In genomic region chr16:2591476-2592240, GRCh38 we compare ENCODE assay signal across 20 cellular contexts. TPM values are rescaled to one million over a fixed set of nuclear protein-coding genes. Genes with fewer than 3 reads are reported as not detected.
DNase-seq lines count a peak whose midpoint lies in the region; ATAC-seq and TF ChIP-seq lines count a peak whose summit lies in the region.
"Had no signal": no experiment of that assay in that cellular context is flagged by ENCODE, and none has a peak within 500 bp of the region (broad histone marks: within the 10 kb centered on the region; RNA-seq: fewer than 3 reads in every experiment).

No MANE protein-coding gene starts in this region.

- H3K27ac ChIP-seq in right cardiac atrium (ENCODE audit: low read length) (no peak overlapping the region), heart right ventricle (no peak overlapping the region)
- H3K27ac ChIP-seq: heart left ventricle had no signal

- peaks cover 18% of the 10 kb centered on the region for H3K36me3 Mint-ChIP-seq in activated T-helper 1 cell treated with anti-CD3 and anti-CD28 coated beads, Interleukin-12 subunit alpha, Interleukin-12 subunit beta, Interleukin-2, Interleukin-4 antibody, amounts not matched to agents 30 ng/mL and 10 ng/mL and 1 ng/mL, durations not matched to agents 14 hours and 24 hours and 36 hours (ENCODE audit: low read depth)
- H3K36me3 Mint-ChIP-seq in nephron progenitor cell (ENCODE audit: low read depth): peaks cover 28% of the 10 kb centered on the region

- DNase-seq in right cardiac atrium: peak in 2 of 3 donors; percentile 34 to 38
- no peak for DNase-seq in heart right ventricle
- DNase-seq in activated T-helper 1 cell treated with anti-CD3 and anti-CD28 coated beads, Interleukin-12 subunit alpha, Interleukin-12 subunit beta, Interleukin-2, Interleukin-4 antibody, amounts not matched to agents 30 ng/mL and 10 ng/mL and 1 ng/mL, durations not matched to agents 14 hours and 24 hours and 36 hours (ENCODE audit: low spot score): no peak
- DNase-seq in nephron progenitor cell: no peak
- DNase-seq in central memory CD4-positive, alpha-beta T cell: no peak
- DNase-seq: activated CD4-positive, alpha-beta T cell treated with anti-CD3 and anti-CD28 coated beads for 4 hours; amygdala; CD4-positive, alpha-beta T cell; HCEC 1CT; NCI-H146; NCI-H510A; SIG-M5; stimulated activated CD4-positive, alpha-beta T cell treated with anti-CD3 and anti-CD28 coated beads, Interleukin-2, amount 100 ng/mL, for 48 hours had no signal

- 94% methylated on average over 15 of the region's 15 CpGs for WGBS in right cardiac atrium
- WGBS in heart right ventricle, 2 donors: 95 to 96% methylated on average over 15 of the region's 15 CpGs

- H3K27me3 Mint-ChIP-seq in activated T-helper 1 cell treated with anti-CD3 and anti-CD28 coated beads, Interleukin-12 subunit alpha, Interleukin-12 subunit beta, Interleukin-2, Interleukin-4 antibody, amounts not matched to agents 30 ng/mL and 10 ng/mL and 1 ng/mL, durations not matched to agents 14 hours and 24 hours and 36 hours (ENCODE audit: insufficient read depth): no peaks in the 10 kb centered on the region
- no peaks in the 10 kb centered on the region for H3K27me3 Mint-ChIP-seq in nephron progenitor cell (ENCODE audit: low read depth, poor library complexity)
- H3K27me3 Mint-ChIP-seq: CD4-positive, alpha-beta T cell; dendritic cell treated with granulocyte-macrophage colony-stimulating factor and Interleukin-4, amounts not matched to agents 40 ng/mL and 50 ng/mL, for 4 days; stimulated activated memory B cell treated with anti-CD40 and anti-IgM and Interleukin-4, amounts not matched to agents 10 μg/mL and 1 μg/mL and 100 μg/mL, for 72 hours had no signal

- intact Hi-C loops in right cardiac atrium (cut with DNase I) (no loop called here), heart right ventricle (cut with DNase I) (no loop called here)
- intact Hi-C loops in activated T-helper 1 cell treated with anti-CD3 and anti-CD28 coated beads, Interleukin-12 subunit alpha, Interleukin-12 subunit beta, Interleukin-2, Interleukin-4 antibody, amounts not matched to agents 30 ng/mL and 10 ng/mL and 1 ng/mL, durations not matched to agents 14 hours and 24 hours and 36 hours (cut with micrococcal nuclease): no loop called here

- H3K4me1 ChIP-seq in right cardiac atrium (ENCODE audit: control insufficient read depth, insufficient read depth, low read length) (no peaks in the 10 kb centered on the region), heart right ventricle (peaks cover 0 to 16% (median 5%) of the 10 kb centered on the region in 9 donors)

- TF ChIP-seq CTCF in heart right ventricle (IDR thresholded peaks at IDR 0.05) (no peak), nephron progenitor cell (IDR thresholded peaks at IDR 0.05) (no peak)

- H3K9me3 ChIP-seq in right cardiac atrium (ENCODE audit: control insufficient read depth, low read length): no peaks in the 10 kb centered on the region
- H3K9me3 ChIP-seq in heart right ventricle: no peaks in the 10 kb centered on the region
- H3K9me3 ChIP-seq: heart left ventricle had no signal

- H3K4me3 ChIP-seq in right cardiac atrium (ENCODE audit: low read length) (no peak overlapping the region), heart right ventricle (no peak overlapping the region)
- H3K4me3 ChIP-seq: heart left ventricle had no signal

- H3K4me1 Mint-ChIP-seq in activated T-helper 1 cell treated with anti-CD3 and anti-CD28 coated beads, Interleukin-12 subunit alpha, Interleukin-12 subunit beta, Interleukin-2, Interleukin-4 antibody, amounts not matched to agents 30 ng/mL and 10 ng/mL and 1 ng/mL, durations not matched to agents 14 hours and 24 hours and 36 hours (ENCODE audit: low read depth): peaks cover 23% of the 10 kb centered on the region
- H3K4me1 Mint-ChIP-seq in nephron progenitor cell: peaks cover 23% of the 10 kb centered on the region

- H3K9me3 Mint-ChIP-seq in activated T-helper 1 cell treated with anti-CD3 and anti-CD28 coated beads, Interleukin-12 subunit alpha, Interleukin-12 subunit beta, Interleukin-2, Interleukin-4 antibody, amounts not matched to agents 30 ng/mL and 10 ng/mL and 1 ng/mL, durations not matched to agents 14 hours and 24 hours and 36 hours: no peaks in the 10 kb centered on the region
- H3K9me3 Mint-ChIP-seq in nephron progenitor cell: no peaks in the 10 kb centered on the region
- H3K9me3 Mint-ChIP-seq: activated T-helper 2 cell treated with anti-CD3 and anti-CD28 coated beads, Interferon-gamma antibody, Interleukin-2, Interleukin-4, amounts not matched to agents 10 μg/mL and 5 μg/mL and 100 μg/mL, durations not matched to agents 14 hours and 24 hours and 36 hours; CD4-positive, alpha-beta T cell; dendritic cell treated with granulocyte-macrophage colony-stimulating factor and Interleukin-4, amounts not matched to agents 40 ng/mL and 50 ng/mL, for 4 days; stimulated activated memory B cell treated with anti-CD40 and anti-IgM and Interleukin-4, amounts not matched to agents 10 μg/mL and 1 μg/mL and 100 μg/mL, for 72 hours had no signal

- H3K27ac Mint-ChIP-seq in activated T-helper 1 cell treated with anti-CD3 and anti-CD28 coated beads, Interleukin-12 subunit alpha, Interleukin-12 subunit beta, Interleukin-2, Interleukin-4 antibody, amounts not matched to agents 30 ng/mL and 10 ng/mL and 1 ng/mL, durations not matched to agents 14 hours and 24 hours and 36 hours: peak overlapping the region; percentile 74
- peak overlapping the region; percentile 26 for H3K27ac Mint-ChIP-seq in nephron progenitor cell
- H3K27ac Mint-ChIP-seq: activated T-helper 2 cell treated with anti-CD3 and anti-CD28 coated beads, Interferon-gamma antibody, Interleukin-2, Interleukin-4, amounts not matched to agents 10 μg/mL and 5 μg/mL and 100 μg/mL, durations not matched to agents 14 hours and 24 hours and 36 hours; CD4-positive, alpha-beta T cell; dendritic cell treated with granulocyte-macrophage colony-stimulating factor and Interleukin-4, amounts not matched to agents 40 ng/mL and 50 ng/mL, for 4 days; stimulated activated memory B cell treated with anti-CD40 and anti-IgM and Interleukin-4, amounts not matched to agents 10 μg/mL and 1 μg/mL and 100 μg/mL, for 72 hours had no signal

- peaks cover 0 to 96% (median 35%) of the 10 kb centered on the region in 9 donors for H3K36me3 ChIP-seq in heart right ventricle

- no peak overlapping the region for H3K4me3 Mint-ChIP-seq in activated T-helper 1 cell treated with anti-CD3 and anti-CD28 coated beads, Interleukin-12 subunit alpha, Interleukin-12 subunit beta, Interleukin-2, Interleukin-4 antibody, amounts not matched to agents 30 ng/mL and 10 ng/mL and 1 ng/mL, durations not matched to agents 14 hours and 24 hours and 36 hours
- H3K4me3 Mint-ChIP-seq in nephron progenitor cell: no peak overlapping the region
- H3K4me3 Mint-ChIP-seq: CD4-positive, alpha-beta T cell; dendritic cell treated with granulocyte-macrophage colony-stimulating factor and Interleukin-4, amounts not matched to agents 40 ng/mL and 50 ng/mL, for 4 days; stimulated activated memory B cell treated with anti-CD40 and anti-IgM and Interleukin-4, amounts not matched to agents 10 μg/mL and 1 μg/mL and 100 μg/mL, for 72 hours had no signal

- H3K27me3 ChIP-seq in right cardiac atrium (ENCODE audit: control insufficient read depth, insufficient read depth) (no peaks in the 10 kb centered on the region), heart right ventricle (no peaks in the 10 kb centered on the region)
- H3K27me3 ChIP-seq: heart left ventricle had no signal

- ATAC-seq in right cardiac atrium (no peak), heart right ventricle (no peak), GM19035 (IDR thresholded peaks at IDR 0.05; ENCODE audit: unreplicated experiment) (no peak), GM19467 (IDR thresholded peaks at IDR 0.05; ENCODE audit: unreplicated experiment) (no peak)
- ATAC-seq: Panc1; stimulated activated memory B cell treated with anti-CD40 and anti-IgM and Interleukin-4, amounts not matched to agents 10 μg/mL and 1 μg/mL and 100 μg/mL, for 72 hours had no signal

RNA-seq across cellular contexts. Expression of gene PDPK1, which starts 53.8 kb away (rescaled TPM):
- 10 to 100 TPM; 35.7 to 44.9 (median 37.8) TPM for total RNA-seq in right cardiac atrium
- polyA plus RNA-seq in right cardiac atrium: 18.0 TPM
- total RNA-seq in heart right ventricle: 10 to 100 TPM; 31.3 to 47.7 (median 38.3) TPM
- 10 to 100 TPM; 11.0 to 17.4 TPM for polyA plus RNA-seq in heart right ventricle
- 50.8 and 60.2 TPM in 2 replicates for total RNA-seq in activated T-helper 1 cell treated with anti-CD3 and anti-CD28 coated beads, Interleukin-12 subunit alpha, Interleukin-12 subunit beta, Interleukin-2, Interleukin-4 antibody, amounts not matched to agents 30 ng/mL and 10 ng/mL and 1 ng/mL, durations not matched to agents 14 hours and 24 hours and 36 hours

Comparison
In these comparisons a context has a peak if more than half of its experiments do, and no peak if none do; other contexts are left out.
1. DNase-seq: peak in right cardiac atrium (2 of 3); none in heart right ventricle (0 of 2), activated T-helper 1 cell treated with anti-CD3 and anti-CD28 coated beads, Interleukin-12 subunit alpha, Interleukin-12 subunit beta, Interleukin-2, Interleukin-4 antibody, amounts not matched to agents 30 ng/mL and 10 ng/mL and 1 ng/mL, durations not matched to agents 14 hours and 24 hours and 36 hours (single experiment), nephron progenitor cell (single experiment) and central memory CD4-positive, alpha-beta T cell (single experiment).